In genomic region chr2:190350371-190350770, GRCh38 we compare ENCODE assay signal across 16 cellular contexts.
"Had no signal": no experiment of that assay in that cellular context is flagged by ENCODE, and none has a peak within 500 bp of the region (broad histone marks: within the 10 kb centered on the region; RNA-seq: fewer than 3 reads in every experiment).

No MANE protein-coding gene starts in this region.

- H3K36me3 ChIP-seq: right atrium auricular region, tibial nerve had no signal

- H3K27me3 ChIP-seq: esophagus squamous epithelium, foreskin keratinocyte, hepatocyte, neutrophil, right atrium auricular region, testis, tibial nerve had no signal

- H3K4me1 ChIP-seq: testis had no signal

- ATAC-seq: foreskin keratinocyte, left lobe of liver had no signal

- H2AFZ ChIP-seq: hepatocyte had no signal

- H3K4me2 ChIP-seq: hepatocyte, smooth muscle cell had no signal

- DNase-seq: esophagus squamous epithelium; foreskin keratinocyte; head of caudate nucleus; kidney glomerular epithelial cell; mammary epithelial cell; naive B cell; nephron progenitor cell; stimulated activated CD4-positive, alpha-beta T cell treated with anti-CD3 and anti-CD28 coated beads, Interleukin-2, amount 100 ng/mL, for 48 hours; stimulated activated naive CD4-positive, alpha-beta T cell treated with Interleukin-2 at 50 U/mL for 16 hours; testis had no signal

- H3K4me3 ChIP-seq: esophagus squamous epithelium, hepatocyte, right atrium auricular region, smooth muscle cell, testis, tibial nerve had no signal

- H3K27ac ChIP-seq: foreskin keratinocyte, hepatocyte, neutrophil, right atrium auricular region, testis had no signal

- H3K9me3 ChIP-seq: esophagus squamous epithelium, neutrophil, right atrium auricular region, testis, tibial nerve had no signal
